ENCODE assay signal across 11 cellular contexts in the genomic region with DNA sequence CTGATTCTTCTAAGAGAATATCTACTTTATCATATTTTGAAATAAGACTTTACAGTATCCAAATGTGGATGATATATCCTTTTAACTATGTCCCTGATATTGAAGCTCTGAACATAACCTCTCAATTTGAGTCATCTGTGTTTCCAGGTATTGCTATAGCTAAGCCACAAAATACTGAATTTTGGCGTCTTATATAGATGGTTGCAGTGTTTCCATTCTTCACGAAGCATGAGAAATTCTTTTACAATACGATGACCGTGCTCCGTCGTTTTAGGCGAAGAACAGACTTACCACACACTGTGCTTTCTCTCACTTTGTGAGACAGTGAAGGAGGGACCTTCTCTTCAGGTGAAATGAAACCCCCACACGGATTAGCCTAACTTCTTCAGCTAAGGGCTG. TPM values are rescaled to one million over a fixed set of nuclear protein-coding genes. Genes with fewer than 3 reads are reported as not detected.
DNase-seq lines count a peak whose midpoint lies in the region; ATAC-seq, FAIRE-seq and TF ChIP-seq lines count a peak whose summit lies in the region.
"Had no signal": no experiment of that assay in that cellular context is flagged by ENCODE, and none has a peak within 500 bp of the region (broad histone marks: within the 10 kb centered on the region; RNA-seq: fewer than 3 reads in every experiment).

No MANE protein-coding gene starts in this region.

- no peak overlapping the region for H3K9ac ChIP-seq in subcutaneous abdominal adipose tissue (ENCODE audit: low read length in 5 of 5)

- no peaks in the 10 kb centered on the region for H3K9me3 Mint-ChIP-seq in activated CD8-positive, alpha-beta memory T cell treated with anti-CD3 and anti-CD28 coated beads, Interleukin-2, amount 10 ng/mL, durations not matched to agents 7 days and 5 days (ENCODE audit: low read depth)
- no peaks in the 10 kb centered on the region for H3K9me3 Mint-ChIP-seq in activated B cell treated with CpG ODN at 0.5 μM for 24 hours
- H3K9me3 Mint-ChIP-seq in immature natural killer cell, result no peaks in the 10 kb centered on the region

- peaks cover 0 to 15% (median 5%) of the 10 kb centered on the region in 5 donors for H3K27me3 ChIP-seq in subcutaneous abdominal adipose tissue (ENCODE audit: control insufficient read depth in 5 of 5, insufficient read depth in 4 of 5, low read length in 5 of 5)
- H3K27me3 ChIP-seq: foreskin keratinocyte, MG63, thyroid gland had no signal

- H3K4me3 ChIP-seq in subcutaneous abdominal adipose tissue (ENCODE audit: low read depth in 1 of 5, low read length in 5 of 5), result peak overlapping the region in 1 of 5 donors; percentile 25
- H3K4me3 ChIP-seq: MG63, thyroid gland had no signal

- CTCF ChIA-PET in activated CD8-positive, alpha-beta memory T cell treated with anti-CD3 and anti-CD28 coated beads, Interleukin-2, amount 10 ng/mL, durations not matched to agents 7 days and 5 days (lab: Charles Lee), result interaction anchor here (0.7 to 9.4 kb wide), 29 partner anchors 9 to 755 kb away, joined by 3 to 210 read pairs (median 5); no protein-coding TSS in a partner anchor
- CTCF ChIA-PET in activated B cell treated with CpG ODN at 0.5 μM for 24 hours (lab: Charles Lee), result interaction anchor here (0.7 to 9.1 kb wide), 26 partner anchors 8 to 160 kb away, joined by 3 to 216 read pairs (median 6); no protein-coding TSS in a partner anchor

- peaks cover 6% of the 10 kb centered on the region for H3K27me3 Mint-ChIP-seq in activated CD8-positive, alpha-beta memory T cell treated with anti-CD3 and anti-CD28 coated beads, Interleukin-2, amount 10 ng/mL, durations not matched to agents 7 days and 5 days
- peaks cover 5% of the 10 kb centered on the region for H3K27me3 Mint-ChIP-seq in activated B cell treated with CpG ODN at 0.5 μM for 24 hours
- peaks cover 21 to 23% (median 23%) of the 10 kb centered on the region in 3 donors for H3K27me3 Mint-ChIP-seq in immature natural killer cell (ENCODE audit: low read depth in 3 of 3)

- H3K4me1 ChIP-seq in subcutaneous abdominal adipose tissue (ENCODE audit: control insufficient read depth in 5 of 5, insufficient read depth in 5 of 5, low read length in 5 of 5), result peaks cover 20 to 70% (median 58%) of the 10 kb centered on the region in 5 donors

- no peak for FAIRE-seq in GM19239 (lab: Jason Lieb, UNC)

- no peaks in the 10 kb centered on the region for H3K36me3 ChIP-seq in subcutaneous abdominal adipose tissue (ENCODE audit: control insufficient read depth in 5 of 5, insufficient read depth in 5 of 5, low read length in 5 of 5)
- H3K36me3 ChIP-seq: MG63, thyroid gland had no signal

- peak; percentile 10 for ATAC-seq in activated CD8-positive, alpha-beta memory T cell treated with anti-CD3 and anti-CD28 coated beads, Interleukin-2, amount 10 ng/mL, durations not matched to agents 7 days and 5 days
- ATAC-seq in activated B cell treated with CpG ODN at 0.5 μM for 24 hours (ENCODE audit: low read depth) (no peak), GM19467 (IDR thresholded peaks at IDR 0.05; ENCODE audit: unreplicated experiment) (no peak)

- POLR2A ChIA-PET in activated B cell treated with CpG ODN at 0.5 μM for 24 hours (lab: Charles Lee), result interaction anchor here (0.6 to 10.8 kb wide), 7 partner anchors 9 to 75 kb away, joined by 4 to 241 read pairs (median 7); no protein-coding TSS in a partner anchor

- no peaks in the 10 kb centered on the region for H3K9me3 ChIP-seq in subcutaneous abdominal adipose tissue (ENCODE audit: control insufficient read depth in 5 of 5, low read length in 5 of 5)
- H3K9me3 ChIP-seq: MG63, thyroid gland had no signal

- DNase-seq in activated CD8-positive, alpha-beta memory T cell treated with anti-CD3 and anti-CD28 coated beads, Interleukin-2, amount 10 ng/mL, durations not matched to agents 7 days and 5 days, result no peak
- no peak for DNase-seq in activated CD8-positive, alpha-beta memory T cell treated with anti-CD3 and anti-CD28 coated beads, Interleukin-2, amount 50 U/mL, for 4 hours
- DNase-seq in activated B cell treated with CpG ODN at 0.5 μM for 24 hours, result no peak
- no peak for DNase-seq in immature natural killer cell
- DNase-seq in DMS79 (lab: John Stamatoyannopoulos, UW), result no peak
- no peak for DNase-seq in GM19239 (ENCODE audit: insufficient read length, low spot score)
- DNase-seq: MG63 had no signal

- no peak for TF ChIP-seq CTCF in activated B cell treated with CpG ODN at 0.5 μM for 24 hours (IDR thresholded peaks at IDR 0.05)

- intact Hi-C loops in activated B cell treated with CpG ODN at 0.5 μM for 24 hours (cut with micrococcal nuclease), result loop anchor here (1.0 to 10.0 kb wide), 15 partner anchors 15 to 615 kb away; a partner anchor contains a TSS

- peak overlapping the region; percentile 87 for H3K27ac Mint-ChIP-seq in activated CD8-positive, alpha-beta memory T cell treated with anti-CD3 and anti-CD28 coated beads, Interleukin-2, amount 10 ng/mL, durations not matched to agents 7 days and 5 days
- H3K27ac Mint-ChIP-seq in activated B cell treated with CpG ODN at 0.5 μM for 24 hours (peak overlapping the region; percentile 99), immature natural killer cell (peak overlapping the region; percentile 99 to 100 (median 100))

- no peaks in the 10 kb centered on the region for H3K36me3 Mint-ChIP-seq in activated CD8-positive, alpha-beta memory T cell treated with anti-CD3 and anti-CD28 coated beads, Interleukin-2, amount 10 ng/mL, durations not matched to agents 7 days and 5 days
- no peaks in the 10 kb centered on the region for H3K36me3 Mint-ChIP-seq in activated B cell treated with CpG ODN at 0.5 μM for 24 hours (ENCODE audit: low read depth)
- no peaks in the 10 kb centered on the region for H3K36me3 Mint-ChIP-seq in immature natural killer cell

- peak overlapping the region; percentile 81 for H3K27ac ChIP-seq in subcutaneous abdominal adipose tissue (ENCODE audit: low read depth, low read length)

- peak overlapping the region; percentile 75 for H3K4me3 Mint-ChIP-seq in activated CD8-positive, alpha-beta memory T cell treated with anti-CD3 and anti-CD28 coated beads, Interleukin-2, amount 10 ng/mL, durations not matched to agents 7 days and 5 days
- H3K4me3 Mint-ChIP-seq in activated B cell treated with CpG ODN at 0.5 μM for 24 hours (peak overlapping the region; percentile 90), immature natural killer cell (peak overlapping the region; percentile 81 to 96 (median 90))

- peaks cover 54% of the 10 kb centered on the region for H3K4me1 Mint-ChIP-seq in activated CD8-positive, alpha-beta memory T cell treated with anti-CD3 and anti-CD28 coated beads, Interleukin-2, amount 10 ng/mL, durations not matched to agents 7 days and 5 days
- H3K4me1 Mint-ChIP-seq in activated B cell treated with CpG ODN at 0.5 μM for 24 hours (peaks cover 86% of the 10 kb centered on the region), immature natural killer cell (peaks cover 51 to 53% of the 10 kb centered on the region in 2 donors)

RNA-seq across cellular contexts. Expression of a gene that starts 45.3 kb away (rescaled TPM):
- total RNA-seq in activated CD8-positive, alpha-beta memory T cell treated with anti-CD3 and anti-CD28 coated beads, Interleukin-2, amount 10 ng/mL, durations not matched to agents 7 days and 5 days, result 100 to 1,000 TPM; 197 to 229 TPM
- total RNA-seq in activated B cell treated with CpG ODN at 0.5 μM for 24 hours, result 114 and 134 TPM in 2 replicates
- 100 to 1,000 TPM in 1 of 3 donors, 10 to 100 TPM in 2; 62.5 to 137 (median 80.0) TPM for polyA plus RNA-seq in immature natural killer cell
